1 cellular context compared by ENCODE assay signal in the genomic region with DNA sequence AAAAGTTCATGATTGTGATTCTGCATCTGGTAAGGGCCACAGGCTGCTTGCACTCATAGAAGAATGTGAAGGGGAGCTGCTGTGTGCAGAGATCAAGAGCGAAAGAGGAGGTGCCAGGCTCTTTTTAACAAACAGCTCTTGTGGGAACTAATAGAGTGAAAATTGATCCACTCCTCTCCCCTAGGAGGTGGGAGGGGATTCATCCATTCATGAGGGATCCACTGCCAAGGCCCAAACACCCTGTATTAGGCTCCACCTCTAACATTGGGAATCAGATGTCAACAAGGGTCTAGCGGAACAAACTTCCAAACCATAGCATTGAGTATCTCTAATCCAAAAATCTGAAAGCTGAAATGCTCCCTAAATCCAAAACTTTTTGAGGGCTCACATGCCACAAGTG.
TF ChIP-seq lines count a peak whose summit lies in the region.

No MANE protein-coding gene starts in this region.

TF ChIP-seq in H1, 55 proteins besides CTCF, POLR2A, EP300 and RAD21:
- TF ChIP-seq SUZ12 (IDR thresholded peaks at IDR 0.05; ENCODE audit: low read length) (no peak), SIRT6 (IDR thresholded peaks at IDR 0.05; ENCODE audit: low read length) (no peak), CEBPB (IDR thresholded peaks at IDR 0.05; ENCODE audit: low read depth, low read length) (no peak), BRCA1 (IDR thresholded peaks at IDR 0.05; ENCODE audit: low read depth, low read length) (no peak), HDAC6 (IDR thresholded peaks at IDR 0.05; ENCODE audit: low read depth, low read length) (no peak)
